ENCODE assay signal across 8 cellular contexts in the genomic region with DNA sequence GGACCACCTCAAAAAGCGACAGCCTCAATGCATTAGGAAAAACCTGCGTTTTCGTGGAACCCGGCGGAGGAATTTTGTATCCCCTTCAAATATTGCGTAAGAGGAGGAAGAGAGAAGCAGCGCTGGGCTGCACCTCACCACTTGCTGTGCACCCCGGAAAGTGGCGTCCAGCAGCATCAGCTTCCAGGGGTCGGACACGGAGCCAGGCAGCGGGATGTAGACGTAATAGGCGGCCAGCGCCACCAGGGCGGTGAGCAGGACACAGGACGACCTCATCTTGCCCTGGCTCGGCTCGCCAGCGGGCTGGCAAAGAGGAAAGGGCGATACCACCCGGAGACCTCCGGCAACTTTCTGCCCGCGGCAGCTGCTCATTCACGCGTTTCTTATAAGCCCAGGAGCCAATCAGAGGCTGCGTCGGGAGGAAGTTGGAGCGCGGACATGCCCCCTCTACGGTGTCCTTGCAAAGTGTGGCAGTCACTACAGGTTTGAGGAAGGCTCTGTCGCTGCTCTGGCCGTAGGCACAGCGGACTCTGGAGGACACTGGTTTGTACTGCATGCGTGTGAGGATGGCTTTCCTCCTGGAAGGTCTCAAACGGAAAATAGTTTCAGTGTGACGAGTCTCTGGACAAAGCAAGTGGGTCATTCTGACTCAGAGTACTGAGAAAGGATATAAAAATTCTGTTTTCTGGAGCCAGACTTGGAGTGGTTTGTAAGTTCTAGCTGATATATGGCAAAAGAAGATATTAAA. TPM values are rescaled to one million over a fixed set of nuclear protein-coding genes. Genes with fewer than 3 reads are reported as not detected.
DNase-seq lines count a peak whose midpoint lies in the region; ATAC-seq, FAIRE-seq and TF ChIP-seq lines count a peak whose summit lies in the region.

A gene with protein sequence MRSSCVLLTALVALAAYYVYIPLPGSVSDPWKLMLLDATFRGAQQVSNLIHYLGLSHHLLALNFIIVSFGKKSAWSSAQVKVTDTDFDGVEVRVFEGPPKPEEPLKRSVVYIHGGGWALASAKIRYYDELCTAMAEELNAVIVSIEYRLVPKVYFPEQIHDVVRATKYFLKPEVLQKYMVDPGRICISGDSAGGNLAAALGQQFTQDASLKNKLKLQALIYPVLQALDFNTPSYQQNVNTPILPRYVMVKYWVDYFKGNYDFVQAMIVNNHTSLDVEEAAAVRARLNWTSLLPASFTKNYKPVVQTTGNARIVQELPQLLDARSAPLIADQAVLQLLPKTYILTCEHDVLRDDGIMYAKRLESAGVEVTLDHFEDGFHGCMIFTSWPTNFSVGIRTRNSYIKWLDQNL (minus strand): TSS at position 359 of the 748 bp plus-strand sequence. CDS start 83 bp downstream, at position 276.

- H3K4me3 Mint-ChIP-seq in T-cell = peak within 1 kb of the TSS; percentile 95 to 97 (median 96)

- no peaks in the 10 kb centered on the region for H3K9me3 Mint-ChIP-seq in T-cell

- H3K27me3 Mint-ChIP-seq in T-cell = no peaks in the 10 kb centered on the region

- TF ChIP-seq POLR2A in GM12892 (IDR thresholded peaks at IDR 0.05; ENCODE audit: low read depth, low read length) = peak; percentile 81

- peak; percentile 99 for ATAC-seq in HG02852 (IDR thresholded peaks at IDR 0.05; ENCODE audit: unreplicated experiment)
- peak; percentile 93 to 97 (median 96) for ATAC-seq in T-cell (replicated peaks in 1 of 4)
- peak; percentile 98 for ATAC-seq in left cardiac atrium

- peak; percentile 93 for FAIRE-seq in GM12892 (lab: Jason Lieb, UNC)

- CTCF ChIA-PET in T-cell (lab: Charles Lee) = interaction anchor here in 1 of 2 donors (0.6 to 1.1 kb wide), 4 partner anchors 18 to 43 kb away, joined by 3 to 5 read pairs (median 4); partner anchors contain the start of gene ECT2

- H3K4me1 Mint-ChIP-seq in T-cell = peaks cover 25 to 30% (median 28%) of the 10 kb centered on the region in 3 donors

- no peaks in the 10 kb centered on the region for H3K36me3 Mint-ChIP-seq in T-cell

- intact Hi-C loops in left cardiac atrium (cut with DNase I) = loop anchor here in 1 of 2 donors (5.0 kb wide), 1 partner anchor 39 kb away; no protein-coding TSS in a partner anchor
- intact Hi-C loops in posterior vena cava (cut with DNase I) = no loop called here

- POLR2A ChIA-PET in T-cell (lab: Charles Lee) = no interaction called here

- peak within 1 kb of the TSS; percentile 47 to 83 for H3K27ac Mint-ChIP-seq in T-cell

- DNase-seq in GM12892 (ENCODE audit: insufficient read length) (peak; percentile 71), NCI-H1436 treated with DMSO at 0.1 percent for 48 hours (lab: John Stamatoyannopoulos, UW) (peak; percentile 91), T-cell (peak; percentile 23 to 77 (median 53)), amniotic epithelial cell (ENCODE audit: low read depth) (peak; percentile 90), left cardiac atrium (peak; percentile 92), posterior vena cava (ENCODE audit: low spot score) (peak; percentile 96), ureter (ENCODE audit: low spot score) (peak; percentile 94)

RNA-seq across cellular contexts. Expression of the gene that starts here (rescaled TPM):
- 2.4 TPM for polyA plus RNA-seq in GM12892 (2012; ENCODE audit: missing spikeins)
- total RNA-seq in T-cell (1 to 10 TPM; 2.4 to 3.8 (median 3.5) TPM), left cardiac atrium (10 to 100 TPM; 21.4 to 25.5 TPM), posterior vena cava (10 to 100 TPM; 10.3 to 15.6 TPM), ureter (20.7 TPM)

Comparison
In these comparisons a context has a peak if more than half of its experiments do, and no peak if none do; other contexts are left out.
1. Peak in every context shown above with its lines: DNase-seq and ATAC-seq.